18 cellular contexts compared by ENCODE assay signal in the genomic region with DNA sequence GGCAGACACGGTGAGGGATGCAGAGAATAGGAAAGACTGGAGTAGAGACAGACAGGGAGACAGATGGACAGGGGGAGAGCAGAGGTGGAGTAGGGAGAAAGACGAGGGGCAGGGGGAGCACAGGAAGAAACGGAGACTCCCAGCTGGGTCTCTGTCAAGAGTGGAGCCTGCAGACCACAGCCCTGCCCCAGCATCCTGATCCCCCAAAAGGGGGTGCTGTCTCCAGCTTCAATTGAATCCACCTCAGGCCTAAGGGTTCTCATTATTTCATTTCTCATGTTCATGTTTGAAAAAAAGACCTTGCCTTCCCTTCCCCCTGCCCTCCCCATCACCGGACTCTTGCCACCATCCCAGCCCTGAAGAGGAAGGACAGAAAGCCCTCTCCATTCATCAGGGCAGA.
DNase-seq lines count a peak whose midpoint lies in the region; ATAC-seq, FAIRE-seq and TF ChIP-seq lines count a peak whose summit lies in the region.
"Had no signal": no experiment of that assay in that cellular context is flagged by ENCODE, and none has a peak within 500 bp of the region (broad histone marks: within the 10 kb centered on the region; RNA-seq: fewer than 3 reads in every experiment).

No MANE protein-coding gene starts in this region.

- H3K4me3 ChIP-seq in AG10803 (ENCODE audit: low read length) (no peak overlapping the region), astrocyte (ENCODE audit: insufficient read depth, low read depth, low read length) (no peak overlapping the region)
- H3K4me3 ChIP-seq: A549, SJCRH30 had no signal

- no peak overlapping the region for H3K4me2 ChIP-seq in astrocyte (ENCODE audit: low read length)
- H3K4me2 ChIP-seq: A549 had no signal

- H3K4me1 Mint-ChIP-seq in HFFc6 (ENCODE audit: low read depth) (peaks cover 55% of the 10 kb centered on the region), astrocyte (ENCODE audit: low read depth, unreplicated experiment) (peaks cover 28% of the 10 kb centered on the region)

- TF ChIP-seq CTCF in AG10803 (conservative IDR thresholded peaks at IDR 0.05; ENCODE audit: low read length) (peak; percentile 26), HFFc6 (IDR thresholded peaks at IDR 0.05) (peak; percentile 60), astrocyte (IDR thresholded peaks at IDR 0.05; ENCODE audit: insufficient read depth, low read depth, low read length) (no peak), foreskin keratinocyte (conservative IDR thresholded peaks at IDR 0.05) (peak; percentile 47)

- H3K36me3 ChIP-seq in astrocyte (ENCODE audit: insufficient read depth, low read length): no peaks in the 10 kb centered on the region
- H3K36me3 ChIP-seq: SJCRH30 had no signal

- no peaks in the 10 kb centered on the region for H3K36me3 Mint-ChIP-seq in HFFc6 (ENCODE audit: low read depth)
- H3K36me3 Mint-ChIP-seq in astrocyte (ENCODE audit: low read depth, unreplicated experiment): no peaks in the 10 kb centered on the region

- no peak overlapping the region for H3K27ac ChIP-seq in astrocyte (ENCODE audit: low read depth, low read length)
- peak overlapping the region; percentile 90 for H3K27ac ChIP-seq in foreskin keratinocyte
- H3K27ac ChIP-seq: SJCRH30 had no signal

- H3K79me2 ChIP-seq in astrocyte (ENCODE audit: insufficient read depth, low read length): no peaks in the 10 kb centered on the region

- no peak for FAIRE-seq in astrocyte (lab: Jason Lieb, UNC)
- FAIRE-seq: A549, D721Med had no signal

- H3K4me3 Mint-ChIP-seq in HFFc6: peak overlapping the region; percentile 20
- no peak overlapping the region for H3K4me3 Mint-ChIP-seq in astrocyte (ENCODE audit: unreplicated experiment)
- H3K4me3 Mint-ChIP-seq: CD4-positive, alpha-beta T cell had no signal

- DNase-seq in AG10803 (ENCODE audit: low read depth) (no peak), HFFc6 (no peak), astrocyte (ENCODE audit: low read depth) (no peak), foreskin keratinocyte (no peak), NCI-H2171 treated with DMSO at 0.1 percent for 48 hours (lab: John Stamatoyannopoulos, UW) (no peak), NCI-H1436 (lab: John Stamatoyannopoulos, UW) (no peak)
- DNase-seq: CD4-positive, alpha-beta T cell; GOT3; NCI-H1092; NCI-H1694; NCI-H69; NK-92 treated with Interleukin-12 subunit alpha and Interleukin-12 subunit beta, amount 100 ng/mL, for 24 hours; OCI-M1; RPMI8226 had no signal

- ATAC-seq in foreskin keratinocyte: no peak
- no peak for ATAC-seq in HG03378 (IDR thresholded peaks at IDR 0.05; ENCODE audit: unreplicated experiment)
- ATAC-seq: A549 had no signal

- H3K27me3 ChIP-seq in astrocyte (ENCODE audit: insufficient read depth, low read length) (peaks cover 6% of the 10 kb centered on the region), foreskin keratinocyte (no peaks in the 10 kb centered on the region)
- H3K27me3 ChIP-seq: SJCRH30 had no signal

- H3K9me3 ChIP-seq in astrocyte (ENCODE audit: insufficient read depth, low read depth, low read length): no peaks in the 10 kb centered on the region
- H3K9me3 ChIP-seq: A549, SJCRH30 had no signal

- peak overlapping the region; percentile 81 for H3K27ac Mint-ChIP-seq in HFFc6
- H3K27ac Mint-ChIP-seq in astrocyte (ENCODE audit: unreplicated experiment): no peak overlapping the region
- H3K27ac Mint-ChIP-seq: CD4-positive, alpha-beta T cell had no signal

- H4K20me1 ChIP-seq in astrocyte (ENCODE audit: insufficient read depth, low read length): no peaks in the 10 kb centered on the region

- H3K9me3 Mint-ChIP-seq in HFFc6: no peaks in the 10 kb centered on the region
- H3K9me3 Mint-ChIP-seq in astrocyte (ENCODE audit: unreplicated experiment): peaks cover 4% of the 10 kb centered on the region
- H3K9me3 Mint-ChIP-seq: CD4-positive, alpha-beta T cell had no signal

- no peak overlapping the region for H3K9ac ChIP-seq in astrocyte (ENCODE audit: low read length)

- peak overlapping the region; percentile 0 for H2AFZ ChIP-seq in astrocyte (ENCODE audit: low read depth, low read length)

- no peaks in the 10 kb centered on the region; the same call in none of the 2 replicates for H3K27me3 Mint-ChIP-seq in HFFc6 (ENCODE audit: insufficient read depth)
- no peaks in the 10 kb centered on the region for H3K27me3 Mint-ChIP-seq in astrocyte (ENCODE audit: low read depth, unreplicated experiment)

- peaks cover 23% of the 10 kb centered on the region for H3K4me1 ChIP-seq in astrocyte (ENCODE audit: insufficient read depth, low read length)
- peaks cover 35% of the 10 kb centered on the region for H3K4me1 ChIP-seq in foreskin keratinocyte
